In the genomic region with DNA sequence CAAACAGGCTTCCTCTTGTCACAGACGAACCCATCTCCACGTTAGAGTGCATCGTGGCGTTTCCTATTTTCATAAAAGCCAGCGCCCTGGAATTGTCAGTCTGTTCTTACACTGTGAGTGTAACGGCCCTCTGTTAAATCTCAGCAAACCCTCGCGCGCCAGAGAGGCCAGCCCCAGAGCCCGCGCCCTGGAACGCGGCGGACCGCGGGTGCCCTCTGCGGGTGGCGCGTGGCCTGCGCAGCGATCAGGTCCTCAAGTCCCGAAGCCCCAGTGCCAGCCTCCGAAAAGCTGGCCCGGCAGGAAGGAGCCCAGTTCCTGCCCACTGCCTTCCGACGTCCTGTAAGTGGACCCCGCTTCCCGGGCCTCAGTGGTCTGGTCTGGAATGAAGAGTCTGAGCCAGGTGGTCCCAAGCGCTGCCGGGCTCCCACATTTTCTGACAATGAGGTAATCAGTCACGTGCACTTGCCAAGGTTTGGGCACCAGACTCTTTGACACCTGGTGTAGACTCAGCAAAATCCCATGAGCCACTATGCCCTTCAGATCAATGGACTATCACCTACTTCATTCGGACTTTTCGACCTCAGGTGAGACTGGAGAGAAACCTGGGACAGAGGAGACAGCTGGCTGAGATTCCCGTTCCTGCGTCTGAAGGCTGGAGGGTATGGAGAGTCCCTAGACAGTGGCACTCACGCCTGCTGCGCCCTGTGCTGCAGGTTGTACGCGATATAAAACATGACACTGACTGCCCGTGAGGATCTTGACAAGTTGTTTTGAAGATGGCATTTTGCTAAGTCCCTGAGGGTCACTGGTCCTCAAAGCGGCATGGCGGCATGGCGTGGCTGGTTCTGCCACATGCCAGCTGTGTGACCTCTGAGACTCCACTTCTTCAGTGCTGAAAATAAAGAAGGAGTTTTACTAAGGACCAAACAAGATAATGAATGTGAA, we compare ENCODE assay signal across 8 cellular contexts.
DNase-seq lines count a peak whose midpoint lies in the region; ATAC-seq and TF ChIP-seq lines count a peak whose summit lies in the region.

No MANE protein-coding gene starts in this region.

- peak overlapping the region; percentile 74 for H3K9ac ChIP-seq in adipocyte (ENCODE audit: low read length)

- TF ChIP-seq CTCF in LNCaP clone FGC (IDR thresholded peaks at IDR 0.05; ENCODE audit: control insufficient read depth, extremely low read depth, insufficient read depth) (peak; percentile 99), uterus (IDR thresholded peaks at IDR 0.05) (peak; percentile 87 to 94 (median 92))

- DNase-seq in GDM1 (lab: John Stamatoyannopoulos, UW) (peak; percentile 12), H4 (ENCODE audit: low spot score) (peak; percentile 89), LNCaP clone FGC (ENCODE audit: low read depth) (peak; percentile 62), SW 1271 (lab: John Stamatoyannopoulos, UW) (peak; percentile 25 to 69), adipocyte (ENCODE audit: low read depth) (peak; percentile 95), left ventricle myocardium superior (peak; percentile 91), pulmonary artery endothelial cell (ENCODE audit: low read depth, low spot score) (peak; percentile 15), uterus (peak; percentile 78 to 86)

- no peak for TF ChIP-seq POLR2A in uterus (IDR thresholded peaks at IDR 0.05)

- H3K27ac ChIP-seq in uterus: peak overlapping the region; percentile 58 to 69

- H3K36me3 ChIP-seq in adipocyte (ENCODE audit: control insufficient read depth, insufficient read depth, low read length, severe bottlenecking): no peaks in the 10 kb centered on the region
- H3K36me3 ChIP-seq in uterus: no peaks in the 10 kb centered on the region

- H3K4me3 ChIP-seq in LNCaP clone FGC (ENCODE audit: low read depth, low read length): peak overlapping the region; percentile 55
- peak overlapping the region; percentile 82 for H3K4me3 ChIP-seq in adipocyte (ENCODE audit: low read length)
- H3K4me3 ChIP-seq in uterus: peak overlapping the region; percentile 38 to 46

- ATAC-seq in left ventricle myocardium superior: peak; percentile 96

- H3K9me3 ChIP-seq in adipocyte (ENCODE audit: control insufficient read depth, low read length) (no peaks in the 10 kb centered on the region), uterus (no peaks in the 10 kb centered on the region)

- H3K27me3 ChIP-seq in adipocyte (replicated peaks; ENCODE audit: control insufficient read depth, insufficient read depth, low read length) (no peaks in the 10 kb centered on the region), uterus (no peaks in the 10 kb centered on the region)

- no peaks in the 10 kb centered on the region for H3K4me1 ChIP-seq in adipocyte (ENCODE audit: control insufficient read depth, insufficient read depth, low read length)
- no peaks in the 10 kb centered on the region for H3K4me1 ChIP-seq in uterus

- intact Hi-C loops in left ventricle myocardium superior (cut with micrococcal nuclease) (loop anchor here (5.0 kb wide), 2 partner anchors 468 to 483 kb away; no protein-coding TSS in a partner anchor), uterus (cut with DNase I; ENCODE audit: low total_unique reads) (no loop called here)

Comparison
In these comparisons a context has a peak if more than half of its experiments do, and no peak if none do; other contexts are left out.
1. Peak in every context shown above with its lines: DNase-seq, ATAC-seq, H3K4me3 ChIP-seq and H3K27ac ChIP-seq.
2. DNase-seq: peak in every context shown above with its lines; median percentile 95 in adipocyte; 91 in left ventricle myocardium superior; 89 in H4; 82 in uterus; 62 in LNCaP clone FGC; 47 in SW 1271; 15 in pulmonary artery endothelial cell; 12 in GDM1.